ENCODE assay signal across 11 cellular contexts in the genomic region with DNA sequence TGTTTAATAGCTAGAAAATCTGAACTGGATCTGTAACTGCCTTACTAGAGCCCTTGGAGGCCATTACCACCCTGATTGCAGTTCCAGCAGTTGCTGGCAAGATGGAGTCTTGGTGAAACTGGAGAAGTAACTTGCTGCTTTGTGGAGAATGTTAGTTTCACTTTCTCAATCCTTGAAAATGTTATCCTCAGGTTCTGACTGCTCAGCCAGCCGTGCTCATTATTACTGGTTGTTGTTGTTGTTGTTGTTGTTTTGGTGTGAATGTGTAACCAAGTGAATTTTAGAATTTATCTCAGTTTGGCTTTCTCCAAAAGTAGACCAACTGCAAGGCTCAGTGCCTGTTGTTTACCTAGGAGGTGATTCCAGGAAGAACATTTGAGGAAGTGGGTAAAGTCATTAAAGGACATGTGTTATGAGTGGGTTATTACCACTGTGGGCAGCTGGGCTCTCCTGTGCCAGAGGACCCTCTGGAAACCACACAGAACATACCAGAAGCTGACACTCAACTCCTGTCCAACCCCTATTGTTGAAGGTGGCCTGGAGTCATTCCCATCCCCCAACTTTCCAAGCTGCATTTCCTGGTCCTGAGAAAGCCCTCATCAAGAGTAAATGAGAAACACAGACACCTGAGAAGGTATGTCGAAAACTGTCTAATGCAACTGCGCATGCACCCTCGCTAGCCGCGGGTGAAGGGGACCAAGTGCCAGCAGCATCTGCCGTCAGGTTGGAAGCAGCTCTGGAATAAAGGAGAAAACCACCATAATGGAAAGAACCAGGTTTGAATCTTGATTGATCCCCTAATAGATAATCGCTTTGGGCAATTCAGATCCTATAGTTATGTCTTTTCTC.
DNase-seq lines count a peak whose midpoint lies in the region; ATAC-seq and TF ChIP-seq lines count a peak whose summit lies in the region.
"Had no signal": no experiment of that assay in that cellular context is flagged by ENCODE, and none has a peak within 500 bp of the region (broad histone marks: within the 10 kb centered on the region; RNA-seq: fewer than 3 reads in every experiment).

No MANE protein-coding gene starts in this region.

- H3K9me3 Mint-ChIP-seq in activated naive CD4-positive, alpha-beta T cell treated with anti-CD3 and anti-CD28 coated beads, Interleukin-2, amount 50 U/mL, for 72 hours, result no peaks in the 10 kb centered on the region
- H3K9me3 Mint-ChIP-seq in activated naive CD4-positive, alpha-beta T cell treated with anti-CD3 and anti-CD28 coated beads for 36 hours, result no peaks in the 10 kb centered on the region
- H3K9me3 Mint-ChIP-seq in stimulated activated effector memory CD8-positive, alpha-beta T cell treated with anti-CD3 and anti-CD28 coated beads, Interleukin-12 subunit alpha, Interleukin-12 subunit beta, amount 100 ng/mL, for 72 hours, result no peaks in the 10 kb centered on the region
- H3K9me3 Mint-ChIP-seq: CD4-positive, alpha-beta T cell had no signal

- H3K27ac ChIP-seq in coronary artery, result no peak overlapping the region

- H3K4me3 ChIP-seq in coronary artery, result no peak overlapping the region

- peaks cover 16% of the 10 kb centered on the region for H3K4me1 Mint-ChIP-seq in activated naive CD4-positive, alpha-beta T cell treated with anti-CD3 and anti-CD28 coated beads for 36 hours (ENCODE audit: low read depth)
- peaks cover 6% of the 10 kb centered on the region for H3K4me1 Mint-ChIP-seq in stimulated activated effector memory CD8-positive, alpha-beta T cell treated with anti-CD3 and anti-CD28 coated beads, Interleukin-12 subunit alpha, Interleukin-12 subunit beta, amount 100 ng/mL, for 72 hours

- intact Hi-C loops in activated naive CD4-positive, alpha-beta T cell treated with anti-CD3 and anti-CD28 coated beads for 36 hours (cut with micrococcal nuclease), result no loop called here

- H3K36me3 Mint-ChIP-seq in activated naive CD4-positive, alpha-beta T cell treated with anti-CD3 and anti-CD28 coated beads, Interleukin-2, amount 50 U/mL, for 72 hours, result no peaks in the 10 kb centered on the region
- H3K36me3 Mint-ChIP-seq in activated naive CD4-positive, alpha-beta T cell treated with anti-CD3 and anti-CD28 coated beads for 36 hours (ENCODE audit: low read depth), result no peaks in the 10 kb centered on the region
- no peaks in the 10 kb centered on the region for H3K36me3 Mint-ChIP-seq in stimulated activated effector memory CD8-positive, alpha-beta T cell treated with anti-CD3 and anti-CD28 coated beads, Interleukin-12 subunit alpha, Interleukin-12 subunit beta, amount 100 ng/mL, for 72 hours

- CTCF ChIA-PET in activated naive CD4-positive, alpha-beta T cell treated with anti-CD3 and anti-CD28 coated beads for 36 hours (lab: Charles Lee), result no interaction called here

- DNase-seq in activated naive CD4-positive, alpha-beta T cell treated with anti-CD3 and anti-CD28 coated beads, Interleukin-2, amount 50 U/mL, for 72 hours (ENCODE audit: low spot score in 2 of 2), result no peak
- no peak for DNase-seq in activated naive CD4-positive, alpha-beta T cell treated with anti-CD3 and anti-CD28 coated beads for 36 hours
- DNase-seq in NCI-H2029 treated with DMSO at 0.1 percent for 48 hours (lab: John Stamatoyannopoulos, UW) (peak; percentile 81), dermis blood vessel endothelial cell (peak; percentile 5), coronary artery (ENCODE audit: low spot score) (no peak), NCI-H2081 treated with DMSO at 0.1 percent for 48 hours (lab: John Stamatoyannopoulos, UW) (no peak)
- DNase-seq in stimulated activated effector memory CD8-positive, alpha-beta T cell treated with anti-CD3 and anti-CD28 coated beads, Interleukin-12 subunit alpha, Interleukin-12 subunit beta, amount 100 ng/mL, for 72 hours (ENCODE audit: low spot score in 2 of 2), result no peak
- DNase-seq: activated naive CD4-positive, alpha-beta T cell treated with anti-CD3 and anti-CD28 coated beads, Interleukin-2, amount 50 U/mL, for 16 hours; CD4-positive, alpha-beta T cell had no signal

- H3K27me3 Mint-ChIP-seq in activated naive CD4-positive, alpha-beta T cell treated with anti-CD3 and anti-CD28 coated beads for 36 hours (ENCODE audit: low read depth), result no peaks in the 10 kb centered on the region
- H3K27me3 Mint-ChIP-seq: CD4-positive, alpha-beta T cell; progenitor cell of endocrine pancreas had no signal

- peak overlapping the region in 1 of 2 donors; percentile 73 for H3K27ac Mint-ChIP-seq in activated naive CD4-positive, alpha-beta T cell treated with anti-CD3 and anti-CD28 coated beads, Interleukin-2, amount 50 U/mL, for 72 hours
- no peak overlapping the region for H3K27ac Mint-ChIP-seq in activated naive CD4-positive, alpha-beta T cell treated with anti-CD3 and anti-CD28 coated beads for 36 hours
- H3K27ac Mint-ChIP-seq in stimulated activated effector memory CD8-positive, alpha-beta T cell treated with anti-CD3 and anti-CD28 coated beads, Interleukin-12 subunit alpha, Interleukin-12 subunit beta, amount 100 ng/mL, for 72 hours, result no peak overlapping the region
- H3K27ac Mint-ChIP-seq: CD4-positive, alpha-beta T cell; progenitor cell of endocrine pancreas had no signal

- H3K4me3 Mint-ChIP-seq in activated naive CD4-positive, alpha-beta T cell treated with anti-CD3 and anti-CD28 coated beads for 36 hours, result no peak overlapping the region
- H3K4me3 Mint-ChIP-seq in stimulated activated effector memory CD8-positive, alpha-beta T cell treated with anti-CD3 and anti-CD28 coated beads, Interleukin-12 subunit alpha, Interleukin-12 subunit beta, amount 100 ng/mL, for 72 hours, result no peak overlapping the region
- H3K4me3 Mint-ChIP-seq: CD4-positive, alpha-beta T cell had no signal

- no peak for TF ChIP-seq CTCF in coronary artery (IDR thresholded peaks at IDR 0.05)

- peak; percentile 30 to 51 for ATAC-seq in activated naive CD4-positive, alpha-beta T cell treated with anti-CD3 and anti-CD28 coated beads, Interleukin-2, amount 50 U/mL, for 72 hours
- peak; percentile 52 for ATAC-seq in stimulated activated effector memory CD8-positive, alpha-beta T cell treated with anti-CD3 and anti-CD28 coated beads, Interleukin-12 subunit alpha, Interleukin-12 subunit beta, amount 100 ng/mL, for 72 hours
- no peak for ATAC-seq in GM18909 (IDR thresholded peaks at IDR 0.05; ENCODE audit: poor library complexity, unreplicated experiment)

Comparison
In these comparisons a context has a peak if more than half of its experiments do, and no peak if none do; other contexts are left out.
1. DNase-seq: peak in NCI-H2029 treated with DMSO at 0.1 percent for 48 hours (single experiment) and dermis blood vessel endothelial cell (single experiment); none in activated naive CD4-positive, alpha-beta T cell treated with anti-CD3 and anti-CD28 coated beads, Interleukin-2, amount 50 U/mL, for 72 hours (0 of 2), activated naive CD4-positive, alpha-beta T cell treated with anti-CD3 and anti-CD28 coated beads for 36 hours (single experiment), stimulated activated effector memory CD8-positive, alpha-beta T cell treated with anti-CD3 and anti-CD28 coated beads, Interleukin-12 subunit alpha, Interleukin-12 subunit beta, amount 100 ng/mL, for 72 hours (0 of 2), coronary artery (single experiment) and NCI-H2081 treated with DMSO at 0.1 percent for 48 hours (single experiment).